In the genomic region with DNA sequence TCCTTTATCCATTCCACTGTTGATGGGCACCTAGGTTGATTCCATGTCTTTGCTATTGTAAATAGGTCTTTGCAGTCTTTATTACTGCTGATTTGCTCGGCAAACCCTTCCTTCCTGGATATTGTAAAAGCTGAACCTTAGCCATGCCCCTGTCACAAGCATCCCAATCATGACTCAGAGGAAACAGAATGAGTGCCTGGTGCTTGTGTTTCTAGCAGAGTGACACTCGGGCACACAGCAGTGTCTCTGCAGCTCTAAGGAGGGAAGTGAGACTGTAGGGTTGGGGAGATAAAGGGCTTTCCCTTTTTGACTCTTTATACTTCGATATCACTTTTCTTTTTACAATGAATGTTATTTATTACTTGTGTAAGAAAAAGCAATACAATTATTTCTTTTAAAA, we compare ENCODE assay signal across 2 cellular contexts.
TF ChIP-seq lines count a peak whose summit lies in the region.

No MANE protein-coding gene starts in this region.

TF ChIP-seq in GM12878, 131 proteins besides CTCF, POLR2A, EP300 and RAD21 (continued from another document):
- no peak for TF ChIP-seq CEBPZ (IDR thresholded peaks at IDR 0.05; ENCODE audit: low read depth, low read length)

TF ChIP-seq in WTC11, 78 proteins besides CTCF, POLR2A, EP300 and RAD21 (continued from another document):
- no peak for TF ChIP-seq ESRRA (CRISPR knock-in tag; IDR thresholded peaks at IDR 0.05; ENCODE audit: borderline replicate concordance)
- TF ChIP-seq IRF2 (CRISPR knock-in tag; IDR thresholded peaks at IDR 0.05; ENCODE audit: borderline replicate concordance, low read depth): no peak
